ENCODE assay signal across 20 cellular contexts in genomic region chr10:118962159-118962863, GRCh38.
"Had no signal": no experiment of that assay in that cellular context is flagged by ENCODE, and none has a peak within 500 bp of the region (broad histone marks: within the 10 kb centered on the region; RNA-seq: fewer than 3 reads in every experiment).

No MANE protein-coding gene starts in this region.

- H3K36me3 ChIP-seq: tibial artery, uterus had no signal

- ATAC-seq: left colon; stimulated activated naive CD8-positive, alpha-beta T cell treated with anti-CD3 and anti-CD28 coated beads, Interleukin-15, Interleukin-2, amounts not matched to agents 100 U/mL and 50 U/mL, for 24 hours had no signal

- H3K27ac ChIP-seq: tibial artery, uterus had no signal

- H3K27me3 ChIP-seq: tibial artery, uterus had no signal

- H3K4me1 ChIP-seq: uterus had no signal

- H3K4me3 ChIP-seq: lung, tibial artery, uterus had no signal

- H3K36me3 Mint-ChIP-seq: activated naive CD8-positive, alpha-beta T cell treated with anti-CD3 and anti-CD28 coated beads for 36 hours had no signal

- H3K9me3 ChIP-seq: tibial artery, uterus had no signal

- H3K27me3 Mint-ChIP-seq: activated naive CD8-positive, alpha-beta T cell treated with anti-CD3 and anti-CD28 coated beads for 36 hours had no signal

- H3K9me3 Mint-ChIP-seq: activated naive CD8-positive, alpha-beta T cell treated with anti-CD3 and anti-CD28 coated beads for 36 hours; T-helper 2 cell treated with Interferon-gamma antibody and Interleukin-4, amounts not matched to agents 5 μg/mL and 100 μg/mL, for 36 hours had no signal

- DNase-seq: activated CD4-positive, alpha-beta T cell treated with anti-CD3 and anti-CD28 coated beads, Interleukin-2, amount 50 U/mL, for 48 hours; activated naive CD8-positive, alpha-beta T cell treated with anti-CD3 and anti-CD28 coated beads for 36 hours; amygdala; caudate nucleus; erythroblast; foreskin melanocyte; glutamatergic neuron; hippocampal formation; left colon; midbrain; occipital lobe; posterior cingulate gyrus; stimulated activated CD4-positive, alpha-beta T cell treated with anti-CD3 and anti-CD28 coated beads, Interleukin-1b, Interleukin-23, amount 100 ng/mL, for 48 hours; stimulated activated naive CD8-positive, alpha-beta T cell treated with anti-CD3 and anti-CD28 coated beads, Interleukin-15, Interleukin-2, amounts not matched to agents 100 U/mL and 50 U/mL, for 24 hours; substantia nigra; tibial artery; uterus had no signal

- H3K27ac Mint-ChIP-seq: activated naive CD8-positive, alpha-beta T cell treated with anti-CD3 and anti-CD28 coated beads for 36 hours; T-helper 2 cell treated with Interferon-gamma antibody and Interleukin-4, amounts not matched to agents 5 μg/mL and 100 μg/mL, for 36 hours had no signal

- H3K4me3 Mint-ChIP-seq: activated naive CD8-positive, alpha-beta T cell treated with anti-CD3 and anti-CD28 coated beads for 36 hours; nephron; T-helper 2 cell treated with Interferon-gamma antibody and Interleukin-4, amounts not matched to agents 5 μg/mL and 100 μg/mL, for 36 hours had no signal
